ENCODE assay signal across 10 cellular contexts in the genomic region with DNA sequence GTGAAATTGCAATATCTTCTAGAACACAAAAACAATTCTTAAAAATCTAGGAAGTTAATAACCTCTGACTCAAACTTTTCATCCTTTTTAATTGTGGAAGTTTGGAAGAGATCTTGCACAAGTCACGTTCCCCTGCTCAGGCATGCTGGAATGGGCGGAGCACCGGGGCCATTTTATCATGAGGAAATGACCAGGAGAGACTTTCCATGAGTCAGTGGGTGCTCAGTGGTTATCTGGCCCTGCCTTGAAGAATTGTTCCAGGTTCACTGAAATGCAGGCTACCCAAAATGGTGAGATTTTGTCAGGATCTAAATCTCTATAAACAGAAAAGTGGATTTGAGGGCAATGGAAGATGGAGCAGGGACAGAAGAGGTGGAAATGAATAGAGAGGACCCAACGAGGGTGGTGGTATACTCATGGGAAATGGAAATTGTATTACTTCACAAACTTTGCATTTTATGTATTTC.
DNase-seq lines count a peak whose midpoint lies in the region; ATAC-seq, FAIRE-seq and TF ChIP-seq lines count a peak whose summit lies in the region.
"Had no signal": no experiment of that assay in that cellular context is flagged by ENCODE, and none has a peak within 500 bp of the region (broad histone marks: within the 10 kb centered on the region; RNA-seq: fewer than 3 reads in every experiment).

No MANE protein-coding gene starts in this region.

- peaks cover 34 to 60% of the 10 kb centered on the region in 2 donors for H3K36me3 Mint-ChIP-seq in CD14-positive monocyte
- H3K36me3 Mint-ChIP-seq in activated T-helper 1 cell treated with anti-CD3 and anti-CD28 coated beads, Interleukin-12 subunit alpha, Interleukin-12 subunit beta, Interleukin-2, Interleukin-4 antibody, amounts not matched to agents 30 ng/mL and 10 ng/mL and 1 ng/mL, durations not matched to agents 14 hours and 24 hours and 36 hours (ENCODE audit: low read depth): peaks cover 39% of the 10 kb centered on the region
- H3K36me3 Mint-ChIP-seq in stimulated activated memory B cell treated with anti-CD40 and anti-IgM and Interleukin-4, amounts not matched to agents 10 μg/mL and 1 μg/mL and 100 μg/mL, for 72 hours: no peaks in the 10 kb centered on the region

- peaks cover 0 to 2% (median 0%) of the 10 kb centered on the region in 3 donors for H3K27me3 Mint-ChIP-seq in CD14-positive monocyte (ENCODE audit: low read depth in 3 of 3)
- no peaks in the 10 kb centered on the region for H3K27me3 Mint-ChIP-seq in activated T-helper 1 cell treated with anti-CD3 and anti-CD28 coated beads, Interleukin-12 subunit alpha, Interleukin-12 subunit beta, Interleukin-2, Interleukin-4 antibody, amounts not matched to agents 30 ng/mL and 10 ng/mL and 1 ng/mL, durations not matched to agents 14 hours and 24 hours and 36 hours (ENCODE audit: insufficient read depth)
- peaks cover 13% of the 10 kb centered on the region for H3K27me3 Mint-ChIP-seq in stimulated activated memory B cell treated with anti-CD40 and anti-IgM and Interleukin-4, amounts not matched to agents 10 μg/mL and 1 μg/mL and 100 μg/mL, for 72 hours

- peak overlapping the region; percentile 7 to 89 (median 74) for H3K27ac Mint-ChIP-seq in CD14-positive monocyte
- peak overlapping the region; percentile 28 for H3K27ac Mint-ChIP-seq in activated T-helper 1 cell treated with anti-CD3 and anti-CD28 coated beads, Interleukin-12 subunit alpha, Interleukin-12 subunit beta, Interleukin-2, Interleukin-4 antibody, amounts not matched to agents 30 ng/mL and 10 ng/mL and 1 ng/mL, durations not matched to agents 14 hours and 24 hours and 36 hours
- no peak overlapping the region for H3K27ac Mint-ChIP-seq in stimulated activated memory B cell treated with anti-CD40 and anti-IgM and Interleukin-4, amounts not matched to agents 10 μg/mL and 1 μg/mL and 100 μg/mL, for 72 hours

- ATAC-seq in left ventricle myocardium superior (peak; percentile 30), GM19467 (IDR thresholded peaks at IDR 0.05; ENCODE audit: unreplicated experiment) (no peak)
- no peak for ATAC-seq in stimulated activated memory B cell treated with anti-CD40 and anti-IgM and Interleukin-4, amounts not matched to agents 10 μg/mL and 1 μg/mL and 100 μg/mL, for 72 hours

- TF ChIP-seq CTCF in CD14-positive monocyte (IDR thresholded peaks at IDR 0.05): no peak

- H3K4me1 Mint-ChIP-seq in CD14-positive monocyte: peaks cover 46% of the 10 kb centered on the region
- peaks cover 72% of the 10 kb centered on the region for H3K4me1 Mint-ChIP-seq in activated T-helper 1 cell treated with anti-CD3 and anti-CD28 coated beads, Interleukin-12 subunit alpha, Interleukin-12 subunit beta, Interleukin-2, Interleukin-4 antibody, amounts not matched to agents 30 ng/mL and 10 ng/mL and 1 ng/mL, durations not matched to agents 14 hours and 24 hours and 36 hours (ENCODE audit: low read depth)
- H3K4me1 Mint-ChIP-seq in stimulated activated memory B cell treated with anti-CD40 and anti-IgM and Interleukin-4, amounts not matched to agents 10 μg/mL and 1 μg/mL and 100 μg/mL, for 72 hours: peaks cover 12% of the 10 kb centered on the region

- H3K9me3 Mint-ChIP-seq in CD14-positive monocyte: no peaks in the 10 kb centered on the region
- H3K9me3 Mint-ChIP-seq in activated T-helper 1 cell treated with anti-CD3 and anti-CD28 coated beads, Interleukin-12 subunit alpha, Interleukin-12 subunit beta, Interleukin-2, Interleukin-4 antibody, amounts not matched to agents 30 ng/mL and 10 ng/mL and 1 ng/mL, durations not matched to agents 14 hours and 24 hours and 36 hours: no peaks in the 10 kb centered on the region
- H3K9me3 Mint-ChIP-seq in stimulated activated memory B cell treated with anti-CD40 and anti-IgM and Interleukin-4, amounts not matched to agents 10 μg/mL and 1 μg/mL and 100 μg/mL, for 72 hours: no peaks in the 10 kb centered on the region

- TF ChIP-seq POLR2A in H54 (IDR thresholded peaks at IDR 0.05; ENCODE audit: low read depth, low read length): no peak

- FAIRE-seq in H54 (lab: Jason Lieb, UNC): peak; percentile 73

- H3K4me3 Mint-ChIP-seq in CD14-positive monocyte: no peak overlapping the region
- H3K4me3 Mint-ChIP-seq in activated T-helper 1 cell treated with anti-CD3 and anti-CD28 coated beads, Interleukin-12 subunit alpha, Interleukin-12 subunit beta, Interleukin-2, Interleukin-4 antibody, amounts not matched to agents 30 ng/mL and 10 ng/mL and 1 ng/mL, durations not matched to agents 14 hours and 24 hours and 36 hours: no peak overlapping the region
- H3K4me3 Mint-ChIP-seq in stimulated activated memory B cell treated with anti-CD40 and anti-IgM and Interleukin-4, amounts not matched to agents 10 μg/mL and 1 μg/mL and 100 μg/mL, for 72 hours: no peak overlapping the region

- intact Hi-C loops in CD14-positive monocyte (cut with micrococcal nuclease): loop anchor here in 1 of 2 donors (10.0 kb wide), 1 partner anchor 47 kb away; no protein-coding TSS in a partner anchor
- intact Hi-C loops in activated T-helper 1 cell treated with anti-CD3 and anti-CD28 coated beads, Interleukin-12 subunit alpha, Interleukin-12 subunit beta, Interleukin-2, Interleukin-4 antibody, amounts not matched to agents 30 ng/mL and 10 ng/mL and 1 ng/mL, durations not matched to agents 14 hours and 24 hours and 36 hours (cut with micrococcal nuclease): no loop called here
- intact Hi-C loops in left ventricle myocardium superior (cut with micrococcal nuclease): no loop called here

- DNase-seq in CD14-positive monocyte (ENCODE audit: low spot score) (peak; percentile 62), H54 (ENCODE audit: insufficient read length, low spot score) (no peak), left ventricle myocardium superior (peak; percentile 46), mucosa of gallbladder (ENCODE audit: low spot score) (no peak), ureter (ENCODE audit: low spot score) (no peak)
- no peak for DNase-seq in activated T-helper 1 cell treated with anti-CD3 and anti-CD28 coated beads, Interleukin-12 subunit alpha, Interleukin-12 subunit beta, Interleukin-2, Interleukin-4 antibody, amounts not matched to agents 30 ng/mL and 10 ng/mL and 1 ng/mL, durations not matched to agents 14 hours and 24 hours and 36 hours (ENCODE audit: low spot score)
- DNase-seq: islet precursor cell, NCI-H1436 treated with DMSO at 0.1 percent for 48 hours had no signal

Comparison
In these comparisons a context has a peak if more than half of its experiments do, and no peak if none do; other contexts are left out.
1. DNase-seq: peak in CD14-positive monocyte (single experiment) and left ventricle myocardium superior (single experiment); none in H54 (single experiment), activated T-helper 1 cell treated with anti-CD3 and anti-CD28 coated beads, Interleukin-12 subunit alpha, Interleukin-12 subunit beta, Interleukin-2, Interleukin-4 antibody, amounts not matched to agents 30 ng/mL and 10 ng/mL and 1 ng/mL, durations not matched to agents 14 hours and 24 hours and 36 hours (single experiment), mucosa of gallbladder (single experiment) and ureter (single experiment).